ENCODE assay signal across 19 cellular contexts in genomic region chr3:133152056-133152455, GRCh38.
DNase-seq lines count a peak whose midpoint lies in the region; ATAC-seq and TF ChIP-seq lines count a peak whose summit lies in the region.
"Had no signal": no experiment of that assay in that cellular context is flagged by ENCODE, and none has a peak within 500 bp of the region (broad histone marks: within the 10 kb centered on the region; RNA-seq: fewer than 3 reads in every experiment).

No MANE protein-coding gene starts in this region.

- CTCF ChIA-PET in activated CD4-positive, alpha-beta T cell treated with anti-CD3 and anti-CD28 coated beads, Interleukin-2, amount 10 ng/mL, durations not matched to agents 7 days and 5 days (lab: Charles Lee), result no interaction called here

- H3K27ac ChIP-seq in hepatocyte, result peak overlapping the region; percentile 46
- H3K27ac ChIP-seq in right cardiac atrium (ENCODE audit: low read length), result no peak overlapping the region
- H3K27ac ChIP-seq: adrenal gland, PC-9, tibial artery had no signal

- no peaks in the 10 kb centered on the region for H3K79me2 ChIP-seq in hepatocyte

- no peaks in the 10 kb centered on the region for H3K9me3 Mint-ChIP-seq in activated CD4-positive, alpha-beta T cell treated with anti-CD3 and anti-CD28 coated beads, Interleukin-2, amount 10 ng/mL, durations not matched to agents 7 days and 5 days
- H3K9me3 Mint-ChIP-seq: activated T-cell treated with anti-CD3 and anti-CD28 coated beads, Interleukin-2, amount 50 U/mL, for 24 hours had no signal

- intact Hi-C loops in right cardiac atrium (cut with DNase I), result no loop called here

- H3K4me2 ChIP-seq in hepatocyte, result no peak overlapping the region
- H3K4me2 ChIP-seq: PC-9 had no signal

- H3K27me3 ChIP-seq in hepatocyte (no peaks in the 10 kb centered on the region), right cardiac atrium (ENCODE audit: control insufficient read depth, insufficient read depth) (no peaks in the 10 kb centered on the region)
- H3K27me3 ChIP-seq: adrenal gland, tibial artery had no signal

- ATAC-seq in GM18909 (IDR thresholded peaks at IDR 0.05; ENCODE audit: poor library complexity, unreplicated experiment), result no peak
- no peak for ATAC-seq in right cardiac atrium

- no peak overlapping the region for H3K27ac Mint-ChIP-seq in activated CD4-positive, alpha-beta T cell treated with anti-CD3 and anti-CD28 coated beads, Interleukin-2, amount 10 ng/mL, durations not matched to agents 7 days and 5 days
- H3K27ac Mint-ChIP-seq: activated T-cell treated with anti-CD3 and anti-CD28 coated beads, Interleukin-2, amount 50 U/mL, for 24 hours; CD4-positive, alpha-beta T cell had no signal

- H3K4me1 ChIP-seq in hepatocyte (ENCODE audit: insufficient read depth) (no peaks in the 10 kb centered on the region), right cardiac atrium (ENCODE audit: control insufficient read depth, insufficient read depth, low read length) (no peaks in the 10 kb centered on the region)
- H3K4me1 ChIP-seq: adrenal gland, tibial artery had no signal

- no peaks in the 10 kb centered on the region for H3K36me3 ChIP-seq in hepatocyte (replicated peaks; ENCODE audit: insufficient read depth, low read depth)
- H3K36me3 ChIP-seq: adrenal gland, tibial artery had no signal

- H3K4me3 Mint-ChIP-seq in activated CD4-positive, alpha-beta T cell treated with anti-CD3 and anti-CD28 coated beads, Interleukin-2, amount 10 ng/mL, durations not matched to agents 7 days and 5 days, result no peak overlapping the region
- H3K4me3 Mint-ChIP-seq: activated T-cell treated with anti-CD3 and anti-CD28 coated beads, Interleukin-2, amount 50 U/mL, for 24 hours; CD4-positive, alpha-beta T cell had no signal

- H3K27me3 Mint-ChIP-seq in activated CD4-positive, alpha-beta T cell treated with anti-CD3 and anti-CD28 coated beads, Interleukin-2, amount 10 ng/mL, durations not matched to agents 7 days and 5 days, result peaks cover 5% of the 10 kb centered on the region

- peak; percentile 87 for DNase-seq in DMS53 (lab: John Stamatoyannopoulos, UW)
- peak; percentile 99 for DNase-seq in NCI-H1436 treated with DMSO at 0.1 percent for 48 hours (lab: John Stamatoyannopoulos, UW)
- DNase-seq in NCI-H2171 treated with DMSO at 0.1 percent for 48 hours (lab: John Stamatoyannopoulos, UW), result peak; percentile 72
- DNase-seq in hepatocyte (ENCODE audit: low spot score), result peak; percentile 10
- no peak for DNase-seq in C1 segment of cervical spinal cord (lab: John Stamatoyannopoulos, UW)
- DNase-seq in right cardiac atrium, result no peak
- DNase-seq in activated CD4-positive, alpha-beta T cell treated with anti-CD3 and anti-CD28 coated beads, Interleukin-2, amount 10 ng/mL, durations not matched to agents 7 days and 5 days, result no peak
- DNase-seq: activated naive CD4-positive, alpha-beta T cell; activated T-cell treated with anti-CD3 and anti-CD28 coated beads, Interleukin-2, amount 50 U/mL, for 24 hours; adrenal gland; CD4-positive, alpha-beta T cell; EL; mammary epithelial cell; NCI-H1048; PC-9; stimulated activated CD4-positive, alpha-beta T cell treated with anti-CD3 and anti-CD28 coated beads, Interleukin-2, amount 100 ng/mL, for 48 hours; stimulated activated naive CD4-positive, alpha-beta T cell treated with Interleukin-2 at 50 U/mL for 16 hours; tibial artery had no signal

- H3K4me1 Mint-ChIP-seq in activated CD4-positive, alpha-beta T cell treated with anti-CD3 and anti-CD28 coated beads, Interleukin-2, amount 10 ng/mL, durations not matched to agents 7 days and 5 days, result no peaks in the 10 kb centered on the region

- WGBS in hepatocyte (ENCODE audit: low lambda C conversion rate, missing lambda C conversion rate), result 41% methylated on average over 2 of the region's 2 CpGs
- WGBS in right cardiac atrium, result 57% methylated on average over 2 of the region's 2 CpGs

- TF ChIP-seq CTCF in hepatocyte (IDR thresholded peaks at IDR 0.05; ENCODE audit: poor library complexity), result no peak

- H2AFZ ChIP-seq in hepatocyte, result no peak overlapping the region
- H2AFZ ChIP-seq: PC-9 had no signal

- POLR2A ChIA-PET in activated CD4-positive, alpha-beta T cell treated with anti-CD3 and anti-CD28 coated beads, Interleukin-2, amount 10 ng/mL, durations not matched to agents 7 days and 5 days (lab: Charles Lee), result no interaction called here

- H3K4me3 ChIP-seq in hepatocyte, result no peak overlapping the region
- H3K4me3 ChIP-seq in right cardiac atrium (ENCODE audit: low read length), result no peak overlapping the region
- H3K4me3 ChIP-seq: adrenal gland, PC-9, tibial artery had no signal

- no peaks in the 10 kb centered on the region for H3K36me3 Mint-ChIP-seq in activated CD4-positive, alpha-beta T cell treated with anti-CD3 and anti-CD28 coated beads, Interleukin-2, amount 10 ng/mL, durations not matched to agents 7 days and 5 days (ENCODE audit: low read depth)

- no peaks in the 10 kb centered on the region for H3K9me2 ChIP-seq in hepatocyte (replicated peaks; ENCODE audit: insufficient read depth)

- H3K9me3 ChIP-seq in hepatocyte (ENCODE audit: low read depth) (no peaks in the 10 kb centered on the region), right cardiac atrium (ENCODE audit: control insufficient read depth, low read length) (no peaks in the 10 kb centered on the region)

- no peaks in the 10 kb centered on the region for H4K20me1 ChIP-seq in hepatocyte (ENCODE audit: insufficient read depth, poor library complexity, severe bottlenecking)

Comparison
In these comparisons a context has a peak if more than half of its experiments do, and no peak if none do; other contexts are left out.
1. DNase-seq: peak in DMS53 (single experiment), NCI-H1436 treated with DMSO at 0.1 percent for 48 hours (single experiment), NCI-H2171 treated with DMSO at 0.1 percent for 48 hours (single experiment) and hepatocyte (single experiment); none in C1 segment of cervical spinal cord (0 of 14), right cardiac atrium (0 of 3) and activated CD4-positive, alpha-beta T cell treated with anti-CD3 and anti-CD28 coated beads, Interleukin-2, amount 10 ng/mL, durations not matched to agents 7 days and 5 days (single experiment).